In the genomic region with DNA sequence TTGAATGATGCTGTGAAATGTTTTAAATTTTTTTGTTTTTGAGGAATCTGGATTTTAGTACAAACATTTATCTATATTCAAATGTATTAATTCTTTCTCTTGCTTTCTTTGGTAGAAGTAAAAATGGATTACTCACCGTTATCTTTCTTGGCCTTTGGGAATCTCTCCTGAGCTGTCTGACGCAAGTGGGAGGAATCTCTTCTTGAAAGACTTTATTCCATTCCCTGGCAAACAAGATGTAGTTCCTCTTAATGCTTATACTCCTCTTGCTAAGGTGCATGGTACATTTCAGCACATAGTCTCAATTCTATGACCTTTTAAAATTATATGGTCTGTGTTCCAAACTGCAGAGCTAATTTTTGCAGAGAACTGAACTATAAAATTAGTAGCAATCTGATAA, we compare ENCODE assay signal across 8 cellular contexts.
"Had no signal": no experiment of that assay in that cellular context is flagged by ENCODE, and none has a peak within 500 bp of the region (broad histone marks: within the 10 kb centered on the region; RNA-seq: fewer than 3 reads in every experiment).

No MANE protein-coding gene starts in this region.

- DNase-seq: GM23248, GOT3, H7, H9, HCEC 1CT, HFFc6 had no signal

- ATAC-seq: GM23338, HCT116 had no signal
